In the genomic region with DNA sequence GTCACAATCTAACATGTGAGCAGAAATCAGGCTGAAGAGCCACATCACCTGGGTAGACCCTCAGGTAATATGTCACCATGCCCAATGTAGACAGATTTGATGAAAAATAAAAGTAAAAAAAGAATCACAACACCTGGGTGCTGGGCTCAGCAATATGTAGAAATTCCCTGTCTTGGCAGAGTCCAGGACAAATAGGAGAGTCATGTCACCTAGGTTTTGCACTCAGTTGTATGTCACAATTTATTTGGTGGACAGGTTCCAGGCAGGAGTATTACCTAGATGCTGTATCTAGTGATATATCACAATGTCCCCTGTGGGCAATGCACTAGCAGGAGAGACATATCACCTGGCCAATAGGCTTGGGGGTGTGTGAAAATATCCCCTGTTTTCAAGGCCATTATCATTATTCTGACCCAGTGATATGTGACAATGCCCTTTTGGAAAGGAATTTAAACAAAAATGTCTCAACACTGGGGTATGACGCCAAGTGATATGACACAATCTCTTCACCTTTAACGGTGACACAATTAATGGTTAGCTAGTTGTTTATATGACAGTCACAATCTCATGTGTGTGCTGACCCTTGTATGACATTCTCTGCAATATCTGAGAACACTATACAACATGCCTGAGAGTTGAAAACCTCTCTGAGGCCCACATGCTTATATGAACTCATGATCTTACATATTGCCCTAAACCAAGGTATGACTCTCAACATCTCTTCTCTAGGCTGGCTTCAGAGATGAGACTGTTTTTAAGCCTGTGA, we compare ENCODE assay signal across 4 cellular contexts. TPM values are rescaled to one million over a fixed set of nuclear protein-coding genes. Genes with fewer than 3 reads are reported as not detected.
"Had no signal": no experiment of that assay in that cellular context is flagged by ENCODE, and none has a peak within 500 bp of the region (broad histone marks: within the 10 kb centered on the region; RNA-seq: fewer than 3 reads in every experiment).

No MANE protein-coding gene starts in this region.

RNA-seq across cellular contexts. Expression of gene BPY2C, which starts 1.4 kb away (rescaled TPM):
- total RNA-seq: LHCN-M2, M059J, MCF 10A, NCI-H460 had no signal
